Comparison of ENCODE assay signal across 10 cellular contexts in the genomic region with DNA sequence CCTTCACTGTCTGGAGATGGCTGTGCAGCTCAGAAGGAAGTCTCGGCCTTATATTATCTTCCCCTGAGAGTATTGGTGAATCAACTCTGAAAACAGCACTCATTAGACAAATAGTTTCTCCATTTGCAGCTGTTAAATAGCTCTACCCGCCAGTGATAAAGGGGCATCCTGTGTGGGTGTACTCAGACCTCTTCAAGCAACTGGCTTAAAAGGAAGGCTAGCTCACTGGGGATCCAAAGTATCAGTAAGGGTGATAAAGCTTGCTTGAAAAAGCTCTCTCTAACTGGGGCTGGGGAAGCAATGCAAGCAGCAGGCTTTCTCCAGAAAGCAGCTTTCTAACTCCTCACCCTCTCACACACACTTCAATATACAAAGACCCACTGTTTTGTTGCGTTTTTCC.
DNase-seq lines count a peak whose midpoint lies in the region; ATAC-seq and TF ChIP-seq lines count a peak whose summit lies in the region.
"Had no signal": no experiment of that assay in that cellular context is flagged by ENCODE, and none has a peak within 500 bp of the region (broad histone marks: within the 10 kb centered on the region; RNA-seq: fewer than 3 reads in every experiment).

No MANE protein-coding gene starts in this region.

- intact Hi-C loops in lower lobe of right lung (cut with DNase I) = no loop called here
- intact Hi-C loops in dorsolateral prefrontal cortex (cut with DNase I) = no loop called here

- no peaks in the 10 kb centered on the region for H3K36me3 ChIP-seq in lower lobe of right lung
- H3K36me3 ChIP-seq: neutrophil had no signal

- H3K4me3 ChIP-seq in lower lobe of right lung (no peak overlapping the region), dorsolateral prefrontal cortex (no peak overlapping the region)

- TF ChIP-seq CTCF in lower lobe of right lung (IDR thresholded peaks at IDR 0.05) = no peak
- TF ChIP-seq CTCF in dorsolateral prefrontal cortex (IDR thresholded peaks at IDR 0.05 in 54 of 56, conservative IDR thresholded peaks at IDR 0.05 in 2 of 56; ENCODE audit: low read depth in 1 of 56, partially characterized antibody in 56 of 56) = no peak

- no peaks in the 10 kb centered on the region for H3K9me3 ChIP-seq in lower lobe of right lung
- H3K9me3 ChIP-seq: neutrophil had no signal

- H3K4me1 ChIP-seq in lower lobe of right lung = no peaks in the 10 kb centered on the region

- no peaks in the 10 kb centered on the region for H3K27me3 ChIP-seq in lower lobe of right lung (ENCODE audit: low read depth)
- no peaks in the 10 kb centered on the region for H3K27me3 ChIP-seq in dorsolateral prefrontal cortex

- DNase-seq in lower lobe of right lung = no peak
- DNase-seq in DMS79 (lab: John Stamatoyannopoulos, UW) = no peak
- no peak for DNase-seq in stimulated activated CD4-positive, alpha-beta T cell treated with anti-CD3 and anti-CD28 coated beads, Interleukin-1b, Interleukin-23, amount 100 ng/mL, for 48 hours
- DNase-seq in NCI-H1694 treated with DMSO at 0.1 percent for 48 hours (lab: John Stamatoyannopoulos, UW) = no peak
- no peak for DNase-seq in dorsolateral prefrontal cortex
- DNase-seq: NCI-H187 had no signal

- peak overlapping the region; percentile 70 for H3K27ac ChIP-seq in lower lobe of right lung
- H3K27ac ChIP-seq in dorsolateral prefrontal cortex = no peak overlapping the region
- H3K27ac ChIP-seq: neutrophil had no signal

- ATAC-seq in GM18499 (IDR thresholded peaks at IDR 0.05; ENCODE audit: insufficient read depth, unreplicated experiment) = peak; percentile 32
- ATAC-seq in GM21423 (IDR thresholded peaks at IDR 0.05; ENCODE audit: unreplicated experiment) = peak; percentile 41
- ATAC-seq in HG03565 (IDR thresholded peaks at IDR 0.05; ENCODE audit: unreplicated experiment) = peak; percentile 22
- ATAC-seq in lower lobe of right lung = no peak

Comparison
In these comparisons a context has a peak if more than half of its experiments do, and no peak if none do; other contexts are left out.
1. ATAC-seq: peak in GM18499 (single experiment), GM21423 (single experiment) and HG03565 (single experiment); none in lower lobe of right lung (0 of 2).